Comparison of ENCODE assay signal across 12 cellular contexts in genomic region chr14:99595524-99595923, GRCh38. TPM values are rescaled to one million over a fixed set of nuclear protein-coding genes. Genes with fewer than 3 reads are reported as not detected.
DNase-seq lines count a peak whose midpoint lies in the region; ATAC-seq and TF ChIP-seq lines count a peak whose summit lies in the region.
"Had no signal": no experiment of that assay in that cellular context is flagged by ENCODE, and none has a peak within 500 bp of the region (broad histone marks: within the 10 kb centered on the region; RNA-seq: fewer than 3 reads in every experiment).

No MANE protein-coding gene starts in this region.

- H3K36me3 Mint-ChIP-seq in activated naive CD8-positive, alpha-beta T cell treated with anti-CD3 and anti-CD28 coated beads for 36 hours, result no peaks in the 10 kb centered on the region
- no peaks in the 10 kb centered on the region for H3K36me3 Mint-ChIP-seq in activated naive CD8-positive, alpha-beta T cell treated with anti-CD3 and anti-CD28 coated beads, Interleukin-2, amount 50 U/mL, for 24 hours (ENCODE audit: low read depth)
- H3K36me3 Mint-ChIP-seq in activated CD4-positive, alpha-beta memory T cell treated with anti-CD3 and anti-CD28 coated beads for 36 hours, result no peaks in the 10 kb centered on the region

- no peaks in the 10 kb centered on the region for H3K27me3 ChIP-seq in upper lobe of left lung

- TF ChIP-seq POLR2A in upper lobe of left lung (IDR thresholded peaks at IDR 0.05), result no peak

- H3K27me3 Mint-ChIP-seq in activated naive CD8-positive, alpha-beta T cell treated with anti-CD3 and anti-CD28 coated beads for 36 hours, result no peaks in the 10 kb centered on the region
- no peaks in the 10 kb centered on the region for H3K27me3 Mint-ChIP-seq in activated naive CD8-positive, alpha-beta T cell treated with anti-CD3 and anti-CD28 coated beads, Interleukin-2, amount 50 U/mL, for 24 hours
- no peaks in the 10 kb centered on the region for H3K27me3 Mint-ChIP-seq in activated CD4-positive, alpha-beta memory T cell treated with anti-CD3 and anti-CD28 coated beads for 36 hours

- TF ChIP-seq EP300 in upper lobe of left lung (IDR thresholded peaks at IDR 0.05), result no peak

- H3K36me3 ChIP-seq in mucosa of descending colon (ENCODE audit: low read depth) (no peaks in the 10 kb centered on the region), upper lobe of left lung (no peaks in the 10 kb centered on the region)

- H3K9me3 Mint-ChIP-seq in activated naive CD8-positive, alpha-beta T cell treated with anti-CD3 and anti-CD28 coated beads for 36 hours, result no peaks in the 10 kb centered on the region
- H3K9me3 Mint-ChIP-seq in activated naive CD8-positive, alpha-beta T cell treated with anti-CD3 and anti-CD28 coated beads, Interleukin-2, amount 50 U/mL, for 24 hours, result no peaks in the 10 kb centered on the region
- no peaks in the 10 kb centered on the region for H3K9me3 Mint-ChIP-seq in activated CD4-positive, alpha-beta memory T cell treated with anti-CD3 and anti-CD28 coated beads for 36 hours

- H3K4me1 Mint-ChIP-seq in activated naive CD8-positive, alpha-beta T cell treated with anti-CD3 and anti-CD28 coated beads for 36 hours, result peaks cover 13% of the 10 kb centered on the region
- H3K4me1 Mint-ChIP-seq in activated naive CD8-positive, alpha-beta T cell treated with anti-CD3 and anti-CD28 coated beads, Interleukin-2, amount 50 U/mL, for 24 hours, result peaks cover 13% of the 10 kb centered on the region
- H3K4me1 Mint-ChIP-seq in activated CD4-positive, alpha-beta memory T cell treated with anti-CD3 and anti-CD28 coated beads for 36 hours (ENCODE audit: low read depth), result peaks cover 22% of the 10 kb centered on the region

- H3K4me1 ChIP-seq in mucosa of descending colon (ENCODE audit: low read depth) (peaks cover 68% of the 10 kb centered on the region), upper lobe of left lung (peaks cover 66 to 92% (median 78%) of the 10 kb centered on the region in 4 donors)

- no peak for DNase-seq in activated naive CD8-positive, alpha-beta T cell treated with anti-CD3 and anti-CD28 coated beads for 36 hours
- DNase-seq in activated naive CD8-positive, alpha-beta T cell treated with anti-CD3 and anti-CD28 coated beads, Interleukin-2, amount 50 U/mL, for 24 hours, result no peak
- DNase-seq in activated CD4-positive, alpha-beta memory T cell treated with anti-CD3 and anti-CD28 coated beads for 36 hours, result no peak
- DNase-seq in mucosa of descending colon (peak in 1 of 3 donors; percentile 39), upper lobe of left lung (no peak), putamen (ENCODE audit: low spot score) (no peak), DMS 273 treated with DMSO at 0.1 percent for 48 hours (lab: John Stamatoyannopoulos, UW) (no peak), medulla oblongata (ENCODE audit: extremely low spot score) (no peak)
- DNase-seq: midbrain, NCI-H2029 treated with DMSO at 0.1 percent for 48 hours had no signal

- H3K9me3 ChIP-seq in mucosa of descending colon (no peaks in the 10 kb centered on the region), upper lobe of left lung (no peaks in the 10 kb centered on the region)

- H3K4me3 ChIP-seq in mucosa of descending colon (no peak overlapping the region), upper lobe of left lung (no peak overlapping the region)

- H3K4me3 Mint-ChIP-seq in activated naive CD8-positive, alpha-beta T cell treated with anti-CD3 and anti-CD28 coated beads for 36 hours, result no peak overlapping the region
- H3K4me3 Mint-ChIP-seq in activated naive CD8-positive, alpha-beta T cell treated with anti-CD3 and anti-CD28 coated beads, Interleukin-2, amount 50 U/mL, for 24 hours, result no peak overlapping the region
- no peak overlapping the region for H3K4me3 Mint-ChIP-seq in activated CD4-positive, alpha-beta memory T cell treated with anti-CD3 and anti-CD28 coated beads for 36 hours

- TF ChIP-seq CTCF in mucosa of descending colon (IDR thresholded peaks at IDR 0.05) (no peak), upper lobe of left lung (IDR thresholded peaks at IDR 0.05) (no peak)

- H3K27ac Mint-ChIP-seq in activated naive CD8-positive, alpha-beta T cell treated with anti-CD3 and anti-CD28 coated beads for 36 hours, result peak overlapping the region; percentile 62
- H3K27ac Mint-ChIP-seq in activated naive CD8-positive, alpha-beta T cell treated with anti-CD3 and anti-CD28 coated beads, Interleukin-2, amount 50 U/mL, for 24 hours, result no peak overlapping the region
- H3K27ac Mint-ChIP-seq in activated CD4-positive, alpha-beta memory T cell treated with anti-CD3 and anti-CD28 coated beads for 36 hours, result peak overlapping the region; percentile 68

- CTCF ChIA-PET in activated CD4-positive, alpha-beta memory T cell treated with anti-CD3 and anti-CD28 coated beads for 36 hours (lab: Charles Lee), result interaction anchor here (0.5 to 1.3 kb wide), 4 partner anchors 8 to 303 kb away, joined by 3 to 8 read pairs (median 4); partner anchors contain the start of gene CCDC85C

- peak overlapping the region; percentile 81 to 88 (median 84) for H3K27ac ChIP-seq in upper lobe of left lung

- POLR2A ChIA-PET in activated CD4-positive, alpha-beta memory T cell treated with anti-CD3 and anti-CD28 coated beads for 36 hours (lab: Charles Lee), result interaction anchor here (1.4 to 2.0 kb wide), 2 partner anchors 8 to 10 kb away, joined by 7 to 12 read pairs; partner anchors contain the start of gene CCDC85C

- intact Hi-C loops in activated CD4-positive, alpha-beta memory T cell treated with anti-CD3 and anti-CD28 coated beads for 36 hours (cut with micrococcal nuclease), result loop anchor here (1.0 kb wide), 1 partner anchor 10 kb away; no protein-coding TSS in a partner anchor
- intact Hi-C loops in mucosa of descending colon (cut with DNase I, micrococcal nuclease), result no loop called here

- no peak for ATAC-seq in activated naive CD8-positive, alpha-beta T cell treated with anti-CD3 and anti-CD28 coated beads, Interleukin-2, amount 50 U/mL, for 24 hours
- ATAC-seq in mucosa of descending colon (peak; percentile 16), upper lobe of left lung (ENCODE audit: low FRiP score in 2 of 2) (no peak)
- ATAC-seq: sciatic nerve had no signal

- WGBS in upper lobe of left lung, 2 donors, result 57 to 66% methylated on average over 7 of the region's 7 CpGs

RNA-seq across cellular contexts. Expression of gene CCDC85C, which starts 8.5 kb away (rescaled TPM):
- 1 to 10 TPM; 6.3 to 8.9 TPM for total RNA-seq in activated naive CD8-positive, alpha-beta T cell treated with anti-CD3 and anti-CD28 coated beads for 36 hours
- 10 to 100 TPM; 10.7 to 12.3 TPM for total RNA-seq in activated CD4-positive, alpha-beta memory T cell treated with anti-CD3 and anti-CD28 coated beads for 36 hours
- total RNA-seq in mucosa of descending colon (100 to 1,000 TPM in 1 of 3 donors, 10 to 100 TPM in 2; 66.2 to 102 (median 66.2) TPM), upper lobe of left lung (10 to 100 TPM in 5 of 6 donors, 1 to 10 TPM in 1; 5.2 to 31.0 (median 20.4) TPM)

RNA-seq across cellular contexts. Expression of gene HHIPL1, which starts 49.4 kb away (rescaled TPM):
- under 1 TPM in 1 of 2 experiments, not detected in 1; 0.02 TPM for total RNA-seq in activated naive CD8-positive, alpha-beta T cell treated with anti-CD3 and anti-CD28 coated beads for 36 hours
- total RNA-seq in activated CD4-positive, alpha-beta memory T cell treated with anti-CD3 and anti-CD28 coated beads for 36 hours, result under 1 TPM; 0.29 to 0.38 TPM
- 1 to 10 TPM in 2 of 3 donors, under 1 TPM in 1; 0.26 to 3.2 (median 1.1) TPM for total RNA-seq in mucosa of descending colon
- 1 to 10 TPM in 4 of 6 donors, under 1 TPM in 2; 0.61 to 2.2 (median 1.3) TPM for total RNA-seq in upper lobe of left lung
- total RNA-seq: T-helper 2 cell treated with Interferon-gamma antibody and Interleukin-4, amounts not matched to agents 100 ng/mL and 5 ng/mL, for 36 hours had no signal
